ENCODE assay signal across 1 cellular context in the genomic region with DNA sequence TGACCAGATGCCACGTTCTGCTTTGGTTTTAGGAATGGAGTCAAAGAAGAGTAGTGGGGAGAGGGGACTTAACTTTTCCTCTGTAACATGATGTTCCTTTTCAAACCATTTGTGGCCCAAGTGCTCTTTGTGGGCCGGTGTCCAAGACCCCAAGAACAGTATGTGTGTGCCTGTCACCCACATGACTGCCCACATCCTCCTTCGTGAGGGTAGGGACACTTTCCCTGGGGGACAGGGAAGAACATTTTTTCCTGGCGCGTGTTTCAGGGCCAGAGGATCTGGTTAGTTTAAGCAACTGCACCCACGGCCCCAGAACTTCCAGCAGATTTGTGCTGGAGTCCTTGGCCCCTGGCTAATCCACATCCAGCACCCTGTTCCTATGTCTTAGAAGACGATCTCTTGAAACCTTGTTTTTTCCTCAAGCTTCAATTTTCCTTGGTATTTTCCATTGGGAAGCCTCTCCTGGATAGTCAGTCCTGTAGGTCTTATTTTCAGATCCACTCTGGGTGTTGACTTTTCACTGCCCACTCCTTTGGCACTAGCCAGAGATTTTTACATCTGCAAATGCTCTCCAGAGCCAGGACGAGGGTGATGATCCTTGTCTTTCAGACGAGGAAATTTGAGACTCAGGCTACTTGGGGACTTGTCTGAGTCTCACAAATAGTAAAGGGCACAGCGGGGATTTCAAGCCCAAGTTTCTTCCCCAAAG.
TF ChIP-seq lines count a peak whose summit lies in the region.

No MANE protein-coding gene starts in this region.

TF ChIP-seq in GM12878, 131 proteins besides CTCF, POLR2A, EP300 and RAD21:
- no peak for TF ChIP-seq IKZF1 (conservative IDR thresholded peaks at IDR 0.05)
- TF ChIP-seq JUND (IDR thresholded peaks at IDR 0.05; ENCODE audit: low read depth, low read length), result no peak
- TF ChIP-seq KLF5 (IDR thresholded peaks at IDR 0.05; ENCODE audit: partially characterized antibody), result no peak
- TF ChIP-seq, protein P1, sequence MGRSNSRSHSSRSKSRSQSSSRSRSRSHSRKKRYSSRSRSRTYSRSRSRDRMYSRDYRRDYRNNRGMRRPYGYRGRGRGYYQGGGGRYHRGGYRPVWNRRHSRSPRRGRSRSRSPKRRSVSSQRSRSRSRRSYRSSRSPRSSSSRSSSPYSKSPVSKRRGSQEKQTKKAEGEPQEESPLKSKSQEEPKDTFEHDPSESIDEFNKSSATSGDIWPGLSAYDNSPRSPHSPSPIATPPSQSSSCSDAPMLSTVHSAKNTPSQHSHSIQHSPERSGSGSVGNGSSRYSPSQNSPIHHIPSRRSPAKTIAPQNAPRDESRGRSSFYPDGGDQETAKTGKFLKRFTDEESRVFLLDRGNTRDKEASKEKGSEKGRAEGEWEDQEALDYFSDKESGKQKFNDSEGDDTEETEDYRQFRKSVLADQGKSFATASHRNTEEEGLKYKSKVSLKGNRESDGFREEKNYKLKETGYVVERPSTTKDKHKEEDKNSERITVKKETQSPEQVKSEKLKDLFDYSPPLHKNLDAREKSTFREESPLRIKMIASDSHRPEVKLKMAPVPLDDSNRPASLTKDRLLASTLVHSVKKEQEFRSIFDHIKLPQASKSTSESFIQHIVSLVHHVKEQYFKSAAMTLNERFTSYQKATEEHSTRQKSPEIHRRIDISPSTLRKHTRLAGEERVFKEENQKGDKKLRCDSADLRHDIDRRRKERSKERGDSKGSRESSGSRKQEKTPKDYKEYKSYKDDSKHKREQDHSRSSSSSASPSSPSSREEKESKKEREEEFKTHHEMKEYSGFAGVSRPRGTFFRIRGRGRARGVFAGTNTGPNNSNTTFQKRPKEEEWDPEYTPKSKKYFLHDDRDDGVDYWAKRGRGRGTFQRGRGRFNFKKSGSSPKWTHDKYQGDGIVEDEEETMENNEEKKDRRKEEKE (IDR thresholded peaks at IDR 0.05), result no peak
- TF ChIP-seq HCFC1 (IDR thresholded peaks at IDR 0.05; ENCODE audit: low read length), result no peak
- no peak for TF ChIP-seq CHD1 (IDR thresholded peaks at IDR 0.05; ENCODE audit: low read depth, low read length)
- TF ChIP-seq, protein P2, sequence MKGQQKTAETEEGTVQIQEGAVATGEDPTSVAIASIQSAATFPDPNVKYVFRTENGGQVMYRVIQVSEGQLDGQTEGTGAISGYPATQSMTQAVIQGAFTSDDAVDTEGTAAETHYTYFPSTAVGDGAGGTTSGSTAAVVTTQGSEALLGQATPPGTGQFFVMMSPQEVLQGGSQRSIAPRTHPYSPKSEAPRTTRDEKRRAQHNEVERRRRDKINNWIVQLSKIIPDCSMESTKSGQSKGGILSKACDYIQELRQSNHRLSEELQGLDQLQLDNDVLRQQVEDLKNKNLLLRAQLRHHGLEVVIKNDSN (IDR thresholded peaks at IDR 0.05; ENCODE audit: borderline replicate concordance, extremely low read length, insufficient read depth, low read depth, low read length), result no peak
- TF ChIP-seq ZBTB40 (IDR thresholded peaks at IDR 0.05; ENCODE audit: borderline replicate concordance), result no peak
- no peak for TF ChIP-seq SUPT20H (IDR thresholded peaks at IDR 0.05; ENCODE audit: borderline replicate concordance, control insufficient read depth, low read depth, low read length)
- no peak for TF ChIP-seq PAX5 (IDR thresholded peaks at IDR 0.05; ENCODE audit: borderline replicate concordance, low read depth, low read length)
- no peak for TF ChIP-seq HDAC6 (IDR thresholded peaks at IDR 0.05; ENCODE audit: unreplicated experiment)
- no peak for TF ChIP-seq ZNF24 (IDR thresholded peaks at IDR 0.05)
- TF ChIP-seq ETV6 (conservative IDR thresholded peaks at IDR 0.05 in 1 of 2, IDR thresholded peaks at IDR 0.05 in 1 of 2; ENCODE audit: borderline replicate concordance in 1 of 2, low read depth in 1 of 2), result no peak
- TF ChIP-seq IRF4 (IDR thresholded peaks at IDR 0.05; ENCODE audit: low read depth, low read length), result no peak
- TF ChIP-seq, protein P3, sequence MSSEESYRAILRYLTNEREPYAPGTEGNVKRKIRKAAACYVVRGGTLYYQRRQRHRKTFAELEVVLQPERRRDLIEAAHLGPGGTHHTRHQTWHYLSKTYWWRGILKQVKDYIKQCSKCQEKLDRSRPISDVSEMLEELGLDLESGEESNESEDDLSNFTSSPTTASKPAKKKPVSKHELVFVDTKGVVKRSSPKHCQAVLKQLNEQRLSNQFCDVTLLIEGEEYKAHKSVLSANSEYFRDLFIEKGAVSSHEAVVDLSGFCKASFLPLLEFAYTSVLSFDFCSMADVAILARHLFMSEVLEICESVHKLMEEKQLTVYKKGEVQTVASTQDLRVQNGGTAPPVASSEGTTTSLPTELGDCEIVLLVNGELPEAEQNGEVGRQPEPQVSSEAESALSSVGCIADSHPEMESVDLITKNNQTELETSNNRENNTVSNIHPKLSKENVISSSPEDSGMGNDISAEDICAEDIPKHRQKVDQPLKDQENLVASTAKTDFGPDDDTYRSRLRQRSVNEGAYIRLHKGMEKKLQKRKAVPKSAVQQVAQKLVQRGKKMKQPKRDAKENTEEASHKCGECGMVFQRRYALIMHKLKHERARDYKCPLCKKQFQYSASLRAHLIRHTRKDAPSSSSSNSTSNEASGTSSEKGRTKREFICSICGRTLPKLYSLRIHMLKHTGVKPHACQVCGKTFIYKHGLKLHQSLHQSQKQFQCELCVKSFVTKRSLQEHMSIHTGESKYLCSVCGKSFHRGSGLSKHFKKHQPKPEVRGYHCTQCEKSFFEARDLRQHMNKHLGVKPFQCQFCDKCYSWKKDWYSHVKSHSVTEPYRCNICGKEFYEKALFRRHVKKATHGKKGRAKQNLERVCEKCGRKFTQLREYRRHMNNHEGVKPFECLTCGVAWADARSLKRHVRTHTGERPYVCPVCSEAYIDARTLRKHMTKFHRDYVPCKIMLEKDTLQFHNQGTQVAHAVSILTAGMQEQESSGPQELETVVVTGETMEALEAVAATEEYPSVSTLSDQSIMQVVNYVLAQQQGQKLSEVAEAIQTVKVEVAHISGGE (CRISPR knock-in tag; IDR thresholded peaks at IDR 0.05), result no peak
TF ChIP-seq in GM12878: peak in this region for 0.
